In genomic region chr14:104769324-104770071, GRCh38 we compare ENCODE assay signal across 1 cellular context.
TF ChIP-seq lines count a peak whose summit lies in the region.

No MANE protein-coding gene starts in this region.

TF ChIP-seq in IMR-90, 13 proteins besides CTCF, POLR2A, EP300 and RAD21:
- TF ChIP-seq RFX5 (IDR thresholded peaks at IDR 0.05; ENCODE audit: low read depth, low read length) (no peak), NFE2L2 (IDR thresholded peaks at IDR 0.05; ENCODE audit: low read depth, low read length) (no peak), BHLHE40 (IDR thresholded peaks at IDR 0.05; ENCODE audit: low read depth, low read length) (no peak), CEBPB (IDR thresholded peaks at IDR 0.05; ENCODE audit: low read depth, low read length) (no peak), MAFK (IDR thresholded peaks at IDR 0.05; ENCODE audit: low read depth, low read length) (no peak), CHD1 (IDR thresholded peaks at IDR 0.05; ENCODE audit: low read depth, low read length) (no peak), MXI1 (IDR thresholded peaks at IDR 0.05; ENCODE audit: borderline replicate concordance, low read depth, low read length) (no peak), RCOR1 (IDR thresholded peaks at IDR 0.05; ENCODE audit: insufficient replicate concordance, low read length) (no peak), SMC3 (IDR thresholded peaks at IDR 0.05; ENCODE audit: low read depth, low read length) (no peak), MAZ (IDR thresholded peaks at IDR 0.05; ENCODE audit: borderline replicate concordance, low read depth, low read length) (no peak), FOS (IDR thresholded peaks at IDR 0.05; ENCODE audit: low read depth, low read length) (no peak)
- TF ChIP-seq, protein P1, sequence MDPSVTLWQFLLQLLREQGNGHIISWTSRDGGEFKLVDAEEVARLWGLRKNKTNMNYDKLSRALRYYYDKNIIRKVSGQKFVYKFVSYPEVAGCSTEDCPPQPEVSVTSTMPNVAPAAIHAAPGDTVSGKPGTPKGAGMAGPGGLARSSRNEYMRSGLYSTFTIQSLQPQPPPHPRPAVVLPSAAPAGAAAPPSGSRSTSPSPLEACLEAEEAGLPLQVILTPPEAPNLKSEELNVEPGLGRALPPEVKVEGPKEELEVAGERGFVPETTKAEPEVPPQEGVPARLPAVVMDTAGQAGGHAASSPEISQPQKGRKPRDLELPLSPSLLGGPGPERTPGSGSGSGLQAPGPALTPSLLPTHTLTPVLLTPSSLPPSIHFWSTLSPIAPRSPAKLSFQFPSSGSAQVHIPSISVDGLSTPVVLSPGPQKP (IDR thresholded peaks at IDR 0.05; ENCODE audit: borderline replicate concordance, low read depth, low read length): no peak
- TF ChIP-seq, protein P2, sequence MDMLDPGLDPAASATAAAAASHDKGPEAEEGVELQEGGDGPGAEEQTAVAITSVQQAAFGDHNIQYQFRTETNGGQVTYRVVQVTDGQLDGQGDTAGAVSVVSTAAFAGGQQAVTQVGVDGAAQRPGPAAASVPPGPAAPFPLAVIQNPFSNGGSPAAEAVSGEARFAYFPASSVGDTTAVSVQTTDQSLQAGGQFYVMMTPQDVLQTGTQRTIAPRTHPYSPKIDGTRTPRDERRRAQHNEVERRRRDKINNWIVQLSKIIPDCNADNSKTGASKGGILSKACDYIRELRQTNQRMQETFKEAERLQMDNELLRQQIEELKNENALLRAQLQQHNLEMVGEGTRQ (IDR thresholded peaks at IDR 0.05; ENCODE audit: low read depth, low read length): no peak
